Comparison of ENCODE assay signal across 23 cellular contexts in genomic region chr15:36545451-36545992, GRCh38.
"Had no signal": no experiment of that assay in that cellular context is flagged by ENCODE, and none has a peak within 500 bp of the region (broad histone marks: within the 10 kb centered on the region; RNA-seq: fewer than 3 reads in every experiment).

No MANE protein-coding gene starts in this region.

- H3K27ac ChIP-seq: foreskin keratinocyte, lower lobe of right lung, parathyroid adenoma, right lobe of liver, skin epidermis, tibial artery, VCaP had no signal

- H3K4me3 ChIP-seq: lower lobe of right lung, right lobe of liver, skin epidermis, tibial artery had no signal

- H2AFZ ChIP-seq: parathyroid adenoma had no signal

- H3K36me3 ChIP-seq: lower lobe of right lung, right lobe of liver, tibial artery had no signal

- H3K9me3 ChIP-seq: lower lobe of right lung, right lobe of liver, tibial artery had no signal

- ATAC-seq: activated CD8-positive, alpha-beta memory T cell treated with anti-CD3 and anti-CD28 coated beads, Interleukin-2, amount 10 ng/mL, durations not matched to agents 7 days and 5 days; activated CD8-positive, alpha-beta T cell treated with anti-CD3 and anti-CD28 coated beads for 36 hours; activated naive CD8-positive, alpha-beta T cell treated with anti-CD3 and anti-CD28 coated beads, Interleukin-2, amount 50 U/mL, for 24 hours; foreskin keratinocyte; lower lobe of right lung; naive thymus-derived CD8-positive, alpha-beta T cell; right lobe of liver; T-cell had no signal

- H3K9me3 Mint-ChIP-seq: activated CD4-positive, alpha-beta T cell treated with anti-CD3 and anti-CD28 coated beads, Interleukin-2, amount 10 ng/mL, durations not matched to agents 7 days and 5 days; activated CD8-positive, alpha-beta T cell treated with anti-CD3 and anti-CD28 coated beads for 36 hours; activated naive CD8-positive, alpha-beta T cell treated with anti-CD3 and anti-CD28 coated beads, Interleukin-2, amount 50 U/mL, for 24 hours; activated T-helper 1 cell treated with anti-CD3 and anti-CD28 coated beads, Interleukin-12 subunit alpha, Interleukin-12 subunit beta, Interleukin-2, Interleukin-4 antibody, amounts not matched to agents 30 ng/mL and 10 ng/mL and 1 ng/mL, durations not matched to agents 14 hours and 24 hours and 36 hours; naive thymus-derived CD8-positive, alpha-beta T cell; stimulated activated naive CD8-positive, alpha-beta T cell treated with anti-CD3 and anti-CD28 coated beads, Interleukin-15, Interleukin-2, amounts not matched to agents 100 ng/mL and 50 ng/mL, for 24 hours; T-cell; T-helper 2 cell treated with Interferon-gamma antibody and Interleukin-4, amounts not matched to agents 5 μg/mL and 100 μg/mL, for 36 hours had no signal

- H3K27ac Mint-ChIP-seq: activated CD4-positive, alpha-beta T cell treated with anti-CD3 and anti-CD28 coated beads, Interleukin-2, amount 10 ng/mL, durations not matched to agents 7 days and 5 days; activated CD8-positive, alpha-beta memory T cell treated with anti-CD3 and anti-CD28 coated beads, Interleukin-2, amount 10 ng/mL, durations not matched to agents 7 days and 5 days; activated CD8-positive, alpha-beta T cell treated with anti-CD3 and anti-CD28 coated beads for 36 hours; activated naive CD8-positive, alpha-beta T cell treated with anti-CD3 and anti-CD28 coated beads, Interleukin-2, amount 50 U/mL, for 24 hours; activated T-helper 1 cell treated with anti-CD3 and anti-CD28 coated beads, Interleukin-12 subunit alpha, Interleukin-12 subunit beta, Interleukin-2, Interleukin-4 antibody, amounts not matched to agents 30 ng/mL and 10 ng/mL and 1 ng/mL, durations not matched to agents 14 hours and 24 hours and 36 hours; naive thymus-derived CD8-positive, alpha-beta T cell; stimulated activated naive CD8-positive, alpha-beta T cell treated with anti-CD3 and anti-CD28 coated beads, Interleukin-15, Interleukin-2, amounts not matched to agents 100 ng/mL and 50 ng/mL, for 24 hours; T-cell; T-helper 2 cell treated with Interferon-gamma antibody and Interleukin-4, amounts not matched to agents 5 μg/mL and 100 μg/mL, for 36 hours had no signal

- H3K9ac ChIP-seq: parathyroid adenoma had no signal

- H3K36me3 Mint-ChIP-seq: activated CD8-positive, alpha-beta memory T cell treated with anti-CD3 and anti-CD28 coated beads, Interleukin-2, amount 10 ng/mL, durations not matched to agents 7 days and 5 days; naive thymus-derived CD8-positive, alpha-beta T cell; T-cell had no signal

- DNase-seq: activated CD4-positive, alpha-beta T cell treated with anti-CD3 and anti-CD28 coated beads, Interleukin-2, amount 10 ng/mL, durations not matched to agents 7 days and 5 days; activated CD4-positive, CD25-positive, alpha-beta regulatory T cell treated with anti-CD3 and anti-CD28 coated beads, Interleukin-2, amount 50 U/mL, for 72 hours; activated CD8-positive, alpha-beta memory T cell treated with anti-CD3 and anti-CD28 coated beads, Interleukin-2, amount 10 ng/mL, durations not matched to agents 7 days and 5 days; activated CD8-positive, alpha-beta T cell treated with anti-CD3 and anti-CD28 coated beads for 36 hours; activated gamma-delta T cell; activated naive CD4-positive, alpha-beta T cell treated with anti-CD3 and anti-CD28 coated beads, Interleukin-2, amount 50 U/mL, for 16 hours; activated naive CD8-positive, alpha-beta T cell treated with anti-CD3 and anti-CD28 coated beads, Interleukin-2, amount 50 U/mL, for 24 hours; effector CD8-positive, alpha-beta T cell; foreskin keratinocyte; kidney; lower lobe of right lung; naive thymus-derived CD8-positive, alpha-beta T cell; right lobe of liver; stimulated activated CD4-positive, alpha-beta T cell treated with anti-CD3 and anti-CD28 coated beads, Interleukin-1b, Interleukin-23, amount 100 ng/mL, for 48 hours; substantia nigra; T-cell; tibial artery had no signal

- H3K4me1 Mint-ChIP-seq: activated CD4-positive, alpha-beta T cell treated with anti-CD3 and anti-CD28 coated beads, Interleukin-2, amount 10 ng/mL, durations not matched to agents 7 days and 5 days; activated CD8-positive, alpha-beta memory T cell treated with anti-CD3 and anti-CD28 coated beads, Interleukin-2, amount 10 ng/mL, durations not matched to agents 7 days and 5 days; activated naive CD8-positive, alpha-beta T cell treated with anti-CD3 and anti-CD28 coated beads, Interleukin-2, amount 50 U/mL, for 24 hours; naive thymus-derived CD8-positive, alpha-beta T cell; T-cell had no signal

- H3K4me3 Mint-ChIP-seq: activated CD4-positive, alpha-beta T cell treated with anti-CD3 and anti-CD28 coated beads, Interleukin-2, amount 10 ng/mL, durations not matched to agents 7 days and 5 days; activated CD8-positive, alpha-beta memory T cell treated with anti-CD3 and anti-CD28 coated beads, Interleukin-2, amount 10 ng/mL, durations not matched to agents 7 days and 5 days; activated CD8-positive, alpha-beta T cell treated with anti-CD3 and anti-CD28 coated beads for 36 hours; activated naive CD8-positive, alpha-beta T cell treated with anti-CD3 and anti-CD28 coated beads, Interleukin-2, amount 50 U/mL, for 24 hours; activated T-helper 1 cell treated with anti-CD3 and anti-CD28 coated beads, Interleukin-12 subunit alpha, Interleukin-12 subunit beta, Interleukin-2, Interleukin-4 antibody, amounts not matched to agents 30 ng/mL and 10 ng/mL and 1 ng/mL, durations not matched to agents 14 hours and 24 hours and 36 hours; naive thymus-derived CD8-positive, alpha-beta T cell; stimulated activated naive CD8-positive, alpha-beta T cell treated with anti-CD3 and anti-CD28 coated beads, Interleukin-15, Interleukin-2, amounts not matched to agents 100 ng/mL and 50 ng/mL, for 24 hours; T-cell; T-helper 2 cell treated with Interferon-gamma antibody and Interleukin-4, amounts not matched to agents 5 μg/mL and 100 μg/mL, for 36 hours had no signal

- H3K27me3 ChIP-seq: foreskin keratinocyte, right lobe of liver, tibial artery had no signal

- H3K4me1 ChIP-seq: lower lobe of right lung, parathyroid adenoma, right lobe of liver had no signal
